ENCODE assay signal across 8 cellular contexts in genomic region chr16:1300664-1301476, GRCh38. TPM values are rescaled to one million over a fixed set of nuclear protein-coding genes. Genes with fewer than 3 reads are reported as not detected.
DNase-seq lines count a peak whose midpoint lies in the region; ATAC-seq and TF ChIP-seq lines count a peak whose summit lies in the region.

No MANE protein-coding gene starts in this region.

- intact Hi-C loops in gastrocnemius medialis (cut with DNase I; ENCODE audit: low total_unique reads), result loop anchor here (10.0 kb wide), 1 partner anchor 616 kb away; the partner anchor contains the start of genes JMJD8 and STUB1

- H3K9me3 ChIP-seq in BLaER1 treated with 17β-estradiol and CSF1 and Interleukin-3, amounts not matched to agents 10 nM and 100 nM (replicated peaks in 1 of 11), result no peaks in the 10 kb centered on the region
- no peaks in the 10 kb centered on the region for H3K9me3 ChIP-seq in SU-DHL-6 (ENCODE audit: insufficient read depth, low read length)
- no peaks in the 10 kb centered on the region for H3K9me3 ChIP-seq in right atrium auricular region
- H3K9me3 ChIP-seq in gastrocnemius medialis, result no peaks in the 10 kb centered on the region

- H3K79me2 ChIP-seq in SU-DHL-6 (ENCODE audit: insufficient read depth, low read length), result no peaks in the 10 kb centered on the region

- peak overlapping the region in 6 of 11 experiments; percentile 19 to 43 (median 32); a peak in 5 of 22 replicates for H3K27ac ChIP-seq in BLaER1 treated with 17β-estradiol and CSF1 and Interleukin-3, amounts not matched to agents 10 nM and 100 nM
- H3K27ac ChIP-seq in SU-DHL-6 (ENCODE audit: low read depth, low read length) (no peak overlapping the region), right atrium auricular region (no peak overlapping the region), gastrocnemius medialis (no peak overlapping the region)

- H3K27me3 Mint-ChIP-seq in activated naive CD8-positive, alpha-beta T cell treated with anti-CD3 and anti-CD28 coated beads, Interleukin-2, amount 50 U/mL, for 24 hours, result peaks cover 6% of the 10 kb centered on the region

- H3K9me2 ChIP-seq in SU-DHL-6 (replicated peaks; ENCODE audit: insufficient read depth, low read length), result no peaks in the 10 kb centered on the region

- no peaks in the 10 kb centered on the region for H3K9me3 Mint-ChIP-seq in activated naive CD8-positive, alpha-beta T cell treated with anti-CD3 and anti-CD28 coated beads, Interleukin-2, amount 50 U/mL, for 24 hours

- H3K4me3 ChIP-seq in BLaER1 treated with 17β-estradiol and CSF1 and Interleukin-3, amounts not matched to agents 10 nM and 100 nM, result no peak overlapping the region
- H3K4me3 ChIP-seq in SU-DHL-6 (ENCODE audit: insufficient read depth, low read length, poor library complexity, severe bottlenecking) (no peak overlapping the region), right atrium auricular region (peak overlapping the region in 1 of 2 donors; percentile 25), gastrocnemius medialis (no peak overlapping the region)

- H3K4me1 Mint-ChIP-seq in activated naive CD8-positive, alpha-beta T cell treated with anti-CD3 and anti-CD28 coated beads, Interleukin-2, amount 50 U/mL, for 24 hours, result peaks cover 44% of the 10 kb centered on the region

- H4K20me1 ChIP-seq in BLaER1 treated with 17β-estradiol and CSF1 and Interleukin-3, amounts not matched to agents 10 nM and 100 nM, result no peaks in the 10 kb centered on the region
- H4K20me1 ChIP-seq in SU-DHL-6 (ENCODE audit: low read depth, low read length), result no peaks in the 10 kb centered on the region

- in situ Hi-C loops in gastrocnemius medialis (cut with MboI; ENCODE audit: low sequenced_read_pairs in 4 of 4), result no loop called here

- peak; percentile 77 for TF ChIP-seq CTCF in SU-DHL-6 (IDR thresholded peaks at IDR 0.05; ENCODE audit: insufficient read depth, low read length, poor library complexity, severe bottlenecking)
- TF ChIP-seq CTCF in right atrium auricular region (IDR thresholded peaks at IDR 0.05), result peak; percentile 71 to 88
- peak; percentile 63 to 86 (median 76) for TF ChIP-seq CTCF in gastrocnemius medialis (IDR thresholded peaks at IDR 0.05 in 4 of 5, conservative IDR thresholded peaks at IDR 0.05 in 1 of 5)

- H3K4me2 ChIP-seq in BLaER1 treated with 17β-estradiol and CSF1 and Interleukin-3, amounts not matched to agents 10 nM and 100 nM, result peak overlapping the region; percentile 27 to 96 (median 66)
- H3K4me2 ChIP-seq in SU-DHL-6 (ENCODE audit: low read depth, low read length, poor library complexity, severe bottlenecking), result no peak overlapping the region

- no peak for TF ChIP-seq POLR2A in gastrocnemius medialis (IDR thresholded peaks at IDR 0.05)

- H3K36me3 Mint-ChIP-seq in activated naive CD8-positive, alpha-beta T cell treated with anti-CD3 and anti-CD28 coated beads, Interleukin-2, amount 50 U/mL, for 24 hours (ENCODE audit: low read depth), result no peaks in the 10 kb centered on the region

- DNase-seq in activated naive CD8-positive, alpha-beta T cell treated with anti-CD3 and anti-CD28 coated beads, Interleukin-2, amount 50 U/mL, for 24 hours, result peak; percentile 86
- DNase-seq in right atrium auricular region (ENCODE audit: low spot score), result peak; percentile 62
- peak; percentile 17 to 44 for DNase-seq in gastrocnemius medialis
- no peak for DNase-seq in NCI-H1105 (lab: John Stamatoyannopoulos, UW)

- peak overlapping the region in 7 of 11 experiments; percentile 7 to 33 (median 19); a peak in 7 of 22 replicates for H3K9ac ChIP-seq in BLaER1 treated with 17β-estradiol and CSF1 and Interleukin-3, amounts not matched to agents 10 nM and 100 nM
- no peak overlapping the region for H3K9ac ChIP-seq in SU-DHL-6 (ENCODE audit: low read length)

- H3K36me3 ChIP-seq in BLaER1 treated with 17β-estradiol and CSF1 and Interleukin-3, amounts not matched to agents 10 nM and 100 nM, result no peaks in the 10 kb centered on the region
- H3K36me3 ChIP-seq in SU-DHL-6 (ENCODE audit: low read length) (no peaks in the 10 kb centered on the region), right atrium auricular region (no peaks in the 10 kb centered on the region), gastrocnemius medialis (no peaks in the 10 kb centered on the region)

- H3K4me3 Mint-ChIP-seq in activated naive CD8-positive, alpha-beta T cell treated with anti-CD3 and anti-CD28 coated beads, Interleukin-2, amount 50 U/mL, for 24 hours, result no peak overlapping the region

- peaks cover 43 to 79% (median 75%) of the 10 kb centered on the region in 10 experiments for H3K4me1 ChIP-seq in BLaER1 treated with 17β-estradiol and CSF1 and Interleukin-3, amounts not matched to agents 10 nM and 100 nM
- H3K4me1 ChIP-seq in right atrium auricular region (peaks cover 0 to 9% of the 10 kb centered on the region in 2 donors), gastrocnemius medialis (peaks cover 10 to 15% of the 10 kb centered on the region in 2 donors)

- H3F3A ChIP-seq in SU-DHL-6 (ENCODE audit: insufficient read depth), result peaks cover 11% of the 10 kb centered on the region

- H3K27me3 ChIP-seq in BLaER1 treated with 17β-estradiol and CSF1 and Interleukin-3, amounts not matched to agents 10 nM and 100 nM, result no peaks in the 10 kb centered on the region
- H3K27me3 ChIP-seq in SU-DHL-6 (ENCODE audit: low read length), result no peaks in the 10 kb centered on the region
- no peaks in the 10 kb centered on the region for H3K27me3 ChIP-seq in right atrium auricular region
- H3K27me3 ChIP-seq in gastrocnemius medialis, result peaks cover 40 to 46% (median 43%) of the 10 kb centered on the region in 3 donors

- ATAC-seq in HG02759 (IDR thresholded peaks at IDR 0.05; ENCODE audit: unreplicated experiment) (peak; percentile 46), gastrocnemius medialis (peak in 1 of 2 donors; percentile 43), HG03196 (IDR thresholded peaks at IDR 0.05; ENCODE audit: unreplicated experiment) (no peak)
- ATAC-seq in activated naive CD8-positive, alpha-beta T cell treated with anti-CD3 and anti-CD28 coated beads, Interleukin-2, amount 50 U/mL, for 24 hours, result peak; percentile 29

- H3K27ac Mint-ChIP-seq in activated naive CD8-positive, alpha-beta T cell treated with anti-CD3 and anti-CD28 coated beads, Interleukin-2, amount 50 U/mL, for 24 hours, result no peak overlapping the region

- H2AFZ ChIP-seq in SU-DHL-6 (ENCODE audit: low read depth, low read length, severe bottlenecking), result no peak overlapping the region

RNA-seq across cellular contexts. Expression of gene UBE2I, which starts 8.6 kb away (rescaled TPM):
- total RNA-seq in right atrium auricular region (10 to 100 TPM; 58.8 to 59.5 TPM), gastrocnemius medialis (10 to 100 TPM; 28.9 to 80.4 (median 41.7) TPM)

RNA-seq across cellular contexts. Expression of gene BAIAP3, which starts 32.6 kb away (rescaled TPM):
- total RNA-seq in right atrium auricular region, result 1 to 10 TPM in 1 of 2 donors, under 1 TPM in 1; 0.35 to 2.4 TPM
- total RNA-seq in gastrocnemius medialis, result 1 to 10 TPM in 3 of 4 donors, under 1 TPM in 1; 0.05 to 4.4 (median 2.5) TPM

RNA-seq across cellular contexts. Expression of gene TPSD1, which starts 45.0 kb away (rescaled TPM):
- total RNA-seq in right atrium auricular region, result under 1 TPM in 1 of 2 donors, not detected in 1; 0.63 TPM
- total RNA-seq in gastrocnemius medialis, result 1 to 10 TPM in 1 of 4 donors, not detected in 3; 2.5 TPM

RNA-seq across cellular contexts. Expression of gene TSR3, which starts 50.8 kb away (rescaled TPM):
- 10 to 100 TPM; 72.8 to 73.7 TPM for total RNA-seq in right atrium auricular region
- total RNA-seq in gastrocnemius medialis, result 100 to 1,000 TPM in 1 of 4 donors, 10 to 100 TPM in 3; 63.3 to 103 (median 72.4) TPM

RNA-seq across cellular contexts. Expression of gene GNPTG, which starts 50.9 kb away (rescaled TPM):
- 10 to 100 TPM; 31.8 to 46.7 TPM for total RNA-seq in right atrium auricular region
- total RNA-seq in gastrocnemius medialis, result 10 to 100 TPM; 20.6 to 37.5 (median 30.2) TPM

Comparison
In these comparisons a context has a peak if more than half of its experiments do, and no peak if none do; other contexts are left out.
1. H3K27ac ChIP-seq: peak in BLaER1 treated with 17β-estradiol and CSF1 and Interleukin-3, amounts not matched to agents 10 nM and 100 nM (6 of 11); none in SU-DHL-6 (single experiment), right atrium auricular region (0 of 2) and gastrocnemius medialis (0 of 4).
2. Peak in every context shown above with its lines, with median percentiles within 50 percentile points of each other: CTCF ChIP-seq.